In the genomic region with DNA sequence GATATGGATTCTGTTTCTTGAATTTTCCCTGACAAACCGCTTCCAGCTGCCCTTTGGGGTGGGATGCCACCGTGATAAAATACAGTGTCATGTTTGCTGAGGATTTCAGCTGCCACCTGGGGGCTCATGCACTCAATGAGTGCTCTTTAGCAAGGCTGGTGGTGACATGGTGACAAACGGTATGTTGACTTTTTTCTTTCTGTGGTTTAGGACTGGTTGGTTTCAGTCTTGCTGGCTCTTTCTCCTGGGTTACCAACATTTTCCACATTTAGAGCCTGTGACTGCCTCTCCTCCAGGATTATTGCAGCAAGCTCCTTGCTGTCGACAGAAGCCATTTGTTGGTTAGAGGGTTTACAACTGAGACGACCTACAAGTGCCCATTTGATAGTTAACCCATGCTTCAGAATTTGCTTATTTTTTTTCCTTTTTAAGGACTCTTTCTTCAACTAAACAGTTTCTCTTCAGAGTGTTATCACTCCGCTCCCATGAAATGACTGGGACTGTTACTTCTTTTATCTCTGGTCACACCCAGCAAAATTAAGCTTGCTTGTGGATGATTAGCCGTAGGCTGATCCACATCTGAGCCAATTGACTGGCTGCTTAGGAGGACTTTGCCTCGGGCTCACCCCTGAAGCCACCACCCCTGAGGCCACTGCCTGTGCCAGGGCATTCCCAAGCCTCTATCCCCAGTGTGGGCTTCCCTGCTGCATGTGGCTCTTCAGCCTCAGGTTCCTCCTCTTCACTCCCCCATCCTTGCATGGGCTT, we compare ENCODE assay signal across 10 cellular contexts. TPM values are rescaled to one million over a fixed set of nuclear protein-coding genes. Genes with fewer than 3 reads are reported as not detected.
A peak's percentile ranks its signal among the peaks of the same experiment; 100 is the strongest.
DNase-seq lines count a peak whose midpoint lies in the region; TF ChIP-seq lines count a peak whose summit lies in the region.
"Had no signal": no experiment of that assay in that cellular context is flagged by ENCODE, and none has a peak within 500 bp of the region (broad histone marks: within the 10 kb centered on the region; RNA-seq: fewer than 3 reads in every experiment).

No MANE protein-coding gene starts in this region.

- H3K4me3 Mint-ChIP-seq in HFFc6: no peak overlapping the region

- no peak overlapping the region for H3K27ac Mint-ChIP-seq in HFFc6

- no peaks in the 10 kb centered on the region for H3K9me3 Mint-ChIP-seq in HFFc6

- H3K27me3 ChIP-seq in tibial nerve: no peaks in the 10 kb centered on the region
- H3K27me3 ChIP-seq: ovary had no signal

- H3K36me3 Mint-ChIP-seq in HFFc6 (ENCODE audit: low read depth): no peaks in the 10 kb centered on the region

- no peak overlapping the region for H3K27ac ChIP-seq in tibial nerve
- H3K27ac ChIP-seq: ovary, thoracic aorta had no signal

- H3K4me1 Mint-ChIP-seq in HFFc6 (ENCODE audit: low read depth): peaks cover 17% of the 10 kb centered on the region

- TF ChIP-seq POLR2A in tibial nerve (IDR thresholded peaks at IDR 0.05): no peak

- TF ChIP-seq CTCF in HFFc6 (IDR thresholded peaks at IDR 0.05) (peak; percentile 11; the same call in 1 of the 2 replicates), tibial nerve (IDR thresholded peaks at IDR 0.05) (no peak)

- TF ChIP-seq EP300 in tibial nerve (IDR thresholded peaks at IDR 0.05): no peak

- H3K4me3 ChIP-seq in tibial nerve: no peak overlapping the region
- H3K4me3 ChIP-seq: ovary, thoracic aorta had no signal

- WGBS in tibial nerve, 2 donors: 42 to 51% methylated on average over 8 of the region's 8 CpGs

- H3K27me3 Mint-ChIP-seq in HFFc6 (ENCODE audit: insufficient read depth): peaks cover 3% of the 10 kb centered on the region

- no peaks in the 10 kb centered on the region for H3K9me3 ChIP-seq in tibial nerve
- H3K9me3 ChIP-seq: ovary, thoracic aorta had no signal

- peaks cover 0 to 5% (median 0%) of the 10 kb centered on the region in 4 donors for H3K4me1 ChIP-seq in tibial nerve

- DNase-seq in GM03348 (ENCODE audit: low spot score) (peak; percentile 19), HFFc6 (peak; percentile 10), SW480 (ENCODE audit: low spot score) (peak; percentile 73), myocyte (ENCODE audit: low read depth) (peak; percentile 62), DMS 273 treated with DMSO at 0.1 percent for 48 hours (lab: John Stamatoyannopoulos, UW) (no peak), KG1 (lab: John Stamatoyannopoulos, UW) (no peak), tibial nerve (ENCODE audit: low spot score in 2 of 2) (no peak), ecto neural progenitor cell (ENCODE audit: low spot score) (no peak)
- DNase-seq: ovary had no signal

- no peaks in the 10 kb centered on the region for H3K36me3 ChIP-seq in tibial nerve
- H3K36me3 ChIP-seq: ovary, thoracic aorta had no signal

RNA-seq across cellular contexts. Expression of a gene that starts 48.4 kb away (rescaled TPM):
- 10 to 100 TPM; 28.4 to 34.8 (median 33.8) TPM for total RNA-seq in HFFc6 (2021; fragmentation: NEBNext Ultra II Directional; extraction: Animal tissue kit (Norgen Biotek cat#: 25700))
- total RNA-seq in myocyte (20.3 and 23.6 TPM in 2 replicates), tibial nerve (10 to 100 TPM; 20.3 to 37.5 (median 31.7) TPM)
- 17.2 TPM for polyA plus RNA-seq in myocyte (2012)

Comparison
In these comparisons a context has a peak if more than half of its experiments do, and no peak if none do; other contexts are left out.
1. DNase-seq: peak in GM03348 (single experiment), HFFc6 (single experiment), SW480 (single experiment) and myocyte (single experiment); none in DMS 273 treated with DMSO at 0.1 percent for 48 hours (single experiment), KG1 (single experiment), tibial nerve (0 of 2) and ecto neural progenitor cell (single experiment).